In genomic region chr18:45357681-45358470, GRCh38 we compare ENCODE assay signal across 19 cellular contexts.
DNase-seq lines count a peak whose midpoint lies in the region; ATAC-seq and TF ChIP-seq lines count a peak whose summit lies in the region.
"Had no signal": no experiment of that assay in that cellular context is flagged by ENCODE, and none has a peak within 500 bp of the region (broad histone marks: within the 10 kb centered on the region; RNA-seq: fewer than 3 reads in every experiment).

No MANE protein-coding gene starts in this region.

- H3K27me3 ChIP-seq in GM23248 (replicated peaks; ENCODE audit: insufficient read depth) (no peaks in the 10 kb centered on the region), psoas muscle (ENCODE audit: insufficient read depth in 3 of 3, low read length in 2 of 3) (no peaks in the 10 kb centered on the region)
- H3K27me3 ChIP-seq: BLaER1, upper lobe of left lung had no signal

- WGBS in GM23248 (ENCODE audit: low coverage in 1 of 2, low lambda C conversion rate in 2 of 2, missing lambda C conversion rate in 2 of 2), 2 experiments, result 90 to 91% methylated on average over 5 of the region's 5 CpGs
- 38 to 61% (median 47%) methylated on average over 5 of the region's 5 CpGs for WGBS in psoas muscle, 3 donors

- peaks cover 26% of the 10 kb centered on the region for H3F3A ChIP-seq in GM23248 (ENCODE audit: insufficient read depth)

- H3K36me3 ChIP-seq in GM23248 (ENCODE audit: low read depth) (no peaks in the 10 kb centered on the region), psoas muscle (ENCODE audit: insufficient read depth in 1 of 2, low read depth in 1 of 2) (no peaks in the 10 kb centered on the region)
- H3K36me3 ChIP-seq: BLaER1, lower lobe of right lung, upper lobe of left lung had no signal

- H3K4me1 ChIP-seq in GM23248 (ENCODE audit: insufficient read depth), result peaks cover 42% of the 10 kb centered on the region
- peaks cover 57% of the 10 kb centered on the region for H3K4me1 ChIP-seq in psoas muscle
- H3K4me1 ChIP-seq: lower lobe of right lung, upper lobe of left lung had no signal

- H3K4me3 ChIP-seq in GM23248 (no peak overlapping the region), psoas muscle (no peak overlapping the region)
- H3K4me3 ChIP-seq: BLaER1, lower lobe of right lung, upper lobe of left lung had no signal

- no peaks in the 10 kb centered on the region for H3K9me2 ChIP-seq in GM23248 (ENCODE audit: insufficient read depth)

- intact Hi-C loops in psoas muscle (cut with DNase I), result loop anchor here in 1 of 2 donors (10.0 kb wide), 1 partner anchor 563 kb away; no protein-coding TSS in a partner anchor

- peak in 2 of 4 donors; percentile 29 to 31 for ATAC-seq in psoas muscle
- ATAC-seq in activated naive CD4-positive, alpha-beta T cell treated with anti-CD3 and anti-CD28 coated beads, Interleukin-2, amount 50 U/mL, for 72 hours, result no peak
- no peak for ATAC-seq in HG03520 (IDR thresholded peaks at IDR 0.05; ENCODE audit: unreplicated experiment)
- ATAC-seq in HG02798 (IDR thresholded peaks at IDR 0.05; ENCODE audit: poor library complexity, unreplicated experiment), result no peak
- ATAC-seq: activated CD8-positive, alpha-beta memory T cell treated with anti-CD3 and anti-CD28 coated beads, Interleukin-2, amount 10 ng/mL, durations not matched to agents 7 days and 5 days; lower lobe of right lung; stimulated activated naive B cell treated with anti-CD40 and anti-IgM and Interleukin-4, amounts not matched to agents 10 μg/mL and 1 μg/mL and 100 μg/mL, for 72 hours had no signal

- peak overlapping the region; percentile 19 for H3K4me2 ChIP-seq in GM23248 (ENCODE audit: unreplicated experiment)
- H3K4me2 ChIP-seq: BLaER1, KMS-11 had no signal

- in situ Hi-C loops in GM23248 (cut with MboI), result loop anchor here (25.0 kb wide), 1 partner anchor 1696 kb away; no protein-coding TSS in a partner anchor

- DNase-seq in GM23248 (peak; percentile 58), NCI-H748 treated with DMSO at 0.1 percent for 48 hours (lab: John Stamatoyannopoulos, UW) (peak; percentile 49), fibroblast of peridontal ligament (ENCODE audit: extremely low read depth) (peak; percentile 82), psoas muscle (no peak), activated gamma-delta T cell (lab: John Stamatoyannopoulos, UW) (no peak)
- DNase-seq in activated naive CD4-positive, alpha-beta T cell treated with anti-CD3 and anti-CD28 coated beads, Interleukin-2, amount 50 U/mL, for 72 hours (ENCODE audit: low spot score in 2 of 2), result no peak
- DNase-seq: activated CD8-positive, alpha-beta memory T cell treated with anti-CD3 and anti-CD28 coated beads, Interleukin-2, amount 10 ng/mL, durations not matched to agents 7 days and 5 days; amniotic stem cell; lower lobe of right lung; naive B cell; NCI-H1436; NCI-H510A; stimulated activated CD4-positive, alpha-beta T cell treated with anti-CD3 and anti-CD28 coated beads, Interleukin-15, amount 100 ng/mL, for 24 hours; stimulated activated naive B cell treated with anti-CD40 and anti-IgM and Interleukin-4, amounts not matched to agents 10 μg/mL and 1 μg/mL and 100 μg/mL, for 72 hours; upper lobe of left lung had no signal

- no peak overlapping the region for H3K27ac ChIP-seq in GM23248
- peak overlapping the region; percentile 14 for H3K27ac ChIP-seq in psoas muscle
- H3K27ac ChIP-seq: BLaER1, KMS-11, lower lobe of right lung, upper lobe of left lung had no signal

- no peak overlapping the region for H3K27ac Mint-ChIP-seq in activated naive CD4-positive, alpha-beta T cell treated with anti-CD3 and anti-CD28 coated beads, Interleukin-2, amount 50 U/mL, for 72 hours
- H3K27ac Mint-ChIP-seq: activated CD8-positive, alpha-beta memory T cell treated with anti-CD3 and anti-CD28 coated beads, Interleukin-2, amount 10 ng/mL, durations not matched to agents 7 days and 5 days; stimulated activated naive B cell treated with anti-CD40 and anti-IgM and Interleukin-4, amounts not matched to agents 10 μg/mL and 1 μg/mL and 100 μg/mL, for 72 hours had no signal

- no peaks in the 10 kb centered on the region for H3K9me3 ChIP-seq in GM23248 (ENCODE audit: low read depth)
- H3K9me3 ChIP-seq in psoas muscle, result no peaks in the 10 kb centered on the region
- H3K9me3 ChIP-seq: BLaER1, lower lobe of right lung, upper lobe of left lung had no signal

- no peaks in the 10 kb centered on the region for H4K20me1 ChIP-seq in GM23248 (ENCODE audit: insufficient read depth)
- H4K20me1 ChIP-seq: BLaER1 had no signal

- H3K36me3 Mint-ChIP-seq in activated naive CD4-positive, alpha-beta T cell treated with anti-CD3 and anti-CD28 coated beads, Interleukin-2, amount 50 U/mL, for 72 hours, result no peaks in the 10 kb centered on the region
- H3K36me3 Mint-ChIP-seq: activated CD8-positive, alpha-beta memory T cell treated with anti-CD3 and anti-CD28 coated beads, Interleukin-2, amount 10 ng/mL, durations not matched to agents 7 days and 5 days; naive B cell; stimulated activated naive B cell treated with anti-CD40 and anti-IgM and Interleukin-4, amounts not matched to agents 10 μg/mL and 1 μg/mL and 100 μg/mL, for 72 hours had no signal

- no peak overlapping the region for H2AFZ ChIP-seq in GM23248

- no peak overlapping the region for H3K9ac ChIP-seq in GM23248
- H3K9ac ChIP-seq: BLaER1, KMS-11 had no signal

- H3K79me2 ChIP-seq in GM23248 (ENCODE audit: insufficient read depth), result no peaks in the 10 kb centered on the region

- no peaks in the 10 kb centered on the region for H3K9me3 Mint-ChIP-seq in activated naive CD4-positive, alpha-beta T cell treated with anti-CD3 and anti-CD28 coated beads, Interleukin-2, amount 50 U/mL, for 72 hours
- H3K9me3 Mint-ChIP-seq: naive B cell; stimulated activated naive B cell treated with anti-CD40 and anti-IgM and Interleukin-4, amounts not matched to agents 10 μg/mL and 1 μg/mL and 100 μg/mL, for 72 hours had no signal

- no peak for TF ChIP-seq CTCF in psoas muscle (IDR thresholded peaks at IDR 0.05)

Comparison
In these comparisons a context has a peak if more than half of its experiments do, and no peak if none do; other contexts are left out.
1. DNase-seq: peak in GM23248 (single experiment), NCI-H748 treated with DMSO at 0.1 percent for 48 hours (single experiment) and fibroblast of peridontal ligament (single experiment); none in psoas muscle (0 of 2), activated naive CD4-positive, alpha-beta T cell treated with anti-CD3 and anti-CD28 coated beads, Interleukin-2, amount 50 U/mL, for 72 hours (0 of 2) and activated gamma-delta T cell (single experiment).